8 cellular contexts compared by ENCODE assay signal in genomic region chr9:135961277-135961705, GRCh38. TPM values are rescaled to one million over a fixed set of nuclear protein-coding genes. Genes with fewer than 3 reads are reported as not detected.
DNase-seq lines count a peak whose midpoint lies in the region; ATAC-seq and TF ChIP-seq lines count a peak whose summit lies in the region.

Gene UBAC1 (minus strand): TSS chr9:135961373. CDS start chr9:135961162, 211 bp downstream.

- ATAC-seq in GM19324 (IDR thresholded peaks at IDR 0.05; ENCODE audit: low FRiP score, unreplicated experiment) (peak; percentile 93), HG03460 (IDR thresholded peaks at IDR 0.05; ENCODE audit: unreplicated experiment) (peak; percentile 78)

- H3K9ac ChIP-seq in colonic mucosa (ENCODE audit: low read depth in 2 of 2, low read length in 2 of 2), result peak within 1 kb of the TSS; percentile 71 to 76

- peaks cover 9% of the 10 kb centered on the region for H3K4me1 ChIP-seq in colonic mucosa

- TF ChIP-seq CTCF in colonic mucosa (IDR thresholded peaks at IDR 0.05), result peak; percentile 24

- H3K27ac ChIP-seq in colonic mucosa (peak within 1 kb of the TSS; percentile 75), layer of hippocampus (ENCODE audit: low read depth, low read length) (peak within 1 kb of the TSS; percentile 87)

- no peaks in the 10 kb centered on the region for H3K9me3 ChIP-seq in colonic mucosa

- no peaks in the 10 kb centered on the region for H3K27me3 ChIP-seq in colonic mucosa
- no peaks in the 10 kb centered on the region for H3K27me3 ChIP-seq in layer of hippocampus (ENCODE audit: control insufficient read depth, insufficient read depth, low read length)

- DNase-seq in Ammon's horn (ENCODE audit: low spot score) (peak; percentile 96), NCI-H524 treated with DMSO at 0.1 percent for 48 hours (lab: John Stamatoyannopoulos, UW) (peak; percentile 71), colonic mucosa (peak; percentile 93)
- DNase-seq in activated CD4-positive, alpha-beta T cell treated with anti-CD3 and anti-CD28 coated beads for 48 hours, result peak; percentile 97
- DNase-seq in stimulated activated CD4-positive, alpha-beta T cell treated with anti-CD3 and anti-CD28 coated beads, Interleukin-1b, Interleukin-23, amount 100 ng/mL, for 24 hours (ENCODE audit: low read depth in 4 of 4, low spot score in 1 of 4), result peak; percentile 83 to 95 (median 90)

- no peaks in the 10 kb centered on the region for H3K36me3 ChIP-seq in colonic mucosa

- H3K4me3 ChIP-seq in colonic mucosa, result peak within 1 kb of the TSS; percentile 84

- intact Hi-C loops in colonic mucosa (cut with DNase I), result no loop called here

RNA-seq across cellular contexts. Expression of gene UBAC1, which starts in this region (rescaled TPM):
- 10 to 100 TPM; 54.9 to 66.5 TPM for total RNA-seq in colonic mucosa

Comparison
In these comparisons a context has a peak if more than half of its experiments do, and no peak if none do; other contexts are left out.
1. Peak in every context shown above with its lines: DNase-seq, ATAC-seq, H3K4me3 ChIP-seq and H3K27ac ChIP-seq.